12 cellular contexts compared by ENCODE assay signal in genomic region chr12:130161261-130162231, GRCh38. TPM values are rescaled to one million over a fixed set of nuclear protein-coding genes. Genes with fewer than 3 reads are reported as not detected.
DNase-seq lines count a peak whose midpoint lies in the region; ATAC-seq and TF ChIP-seq lines count a peak whose summit lies in the region.
"Had no signal": no experiment of that assay in that cellular context is flagged by ENCODE, and none has a peak within 500 bp of the region (broad histone marks: within the 10 kb centered on the region; RNA-seq: fewer than 3 reads in every experiment).

No MANE protein-coding gene starts in this region.

- H3K27me3 Mint-ChIP-seq in neural crest cell (ENCODE audit: low read depth): peaks cover 55% of the 10 kb centered on the region

- DNase-seq in AG08396 (ENCODE audit: low spot score) (peak; percentile 26), NCI-H1105 treated with DMSO at 0.1 percent for 48 hours (lab: John Stamatoyannopoulos, UW) (peak; percentile 29), fibroblast of mammary gland (ENCODE audit: low read depth) (peak; percentile 5), neural crest cell (ENCODE audit: low read depth, low spot score) (peak; percentile 46), NCI-H774 (lab: John Stamatoyannopoulos, UW) (no peak), NCI-H345 treated with DMSO at 0.1 percent for 48 hours (lab: John Stamatoyannopoulos, UW; ENCODE audit: unreplicated experiment) (no peak)
- DNase-seq: central memory CD4-positive, alpha-beta T cell; DND-41; naive thymus-derived CD8-positive, alpha-beta T cell; T-helper 9 cell had no signal

- TF ChIP-seq CTCF in fibroblast of mammary gland (conservative IDR thresholded peaks at IDR 0.05; ENCODE audit: control insufficient read depth, insufficient read depth, low read depth, low read length): no peak
- no peak for TF ChIP-seq CTCF in neural crest cell (conservative IDR thresholded peaks at IDR 0.05)

- peak overlapping the region; percentile 94 for H3K4me3 Mint-ChIP-seq in neural crest cell

- no peaks in the 10 kb centered on the region for H3K36me3 Mint-ChIP-seq in neural crest cell (ENCODE audit: low read depth)

- H3K4me3 ChIP-seq in fibroblast of mammary gland (ENCODE audit: control insufficient read depth, low read depth, low read length): no peak overlapping the region

- H3K27ac Mint-ChIP-seq in neural crest cell (ENCODE audit: unreplicated experiment): no peak overlapping the region
- H3K27ac Mint-ChIP-seq: naive thymus-derived CD8-positive, alpha-beta T cell had no signal

- ATAC-seq in GM18502 (IDR thresholded peaks at IDR 0.05; ENCODE audit: poor library complexity, unreplicated experiment) (no peak), GM19467 (IDR thresholded peaks at IDR 0.05; ENCODE audit: unreplicated experiment) (no peak)
- ATAC-seq: naive thymus-derived CD8-positive, alpha-beta T cell had no signal

- H3K9me3 Mint-ChIP-seq in neural crest cell: no peaks in the 10 kb centered on the region

- H3K4me1 Mint-ChIP-seq in neural crest cell: peaks cover 31% of the 10 kb centered on the region

RNA-seq across cellular contexts. Expression of gene FZD10, which starts 0.7 kb away (rescaled TPM):
- 14.2 and 15.5 TPM in 2 replicates for total RNA-seq in neural crest cell
- total RNA-seq: naive thymus-derived CD8-positive, alpha-beta T cell had no signal

Comparison
In these comparisons a context has a peak if more than half of its experiments do, and no peak if none do; other contexts are left out.
1. DNase-seq: peak in AG08396 (single experiment), NCI-H1105 treated with DMSO at 0.1 percent for 48 hours (single experiment), fibroblast of mammary gland (single experiment) and neural crest cell (single experiment); none in NCI-H774 (single experiment) and NCI-H345 treated with DMSO at 0.1 percent for 48 hours (single experiment).